ENCODE assay signal across 8 cellular contexts in genomic region chr5:144170276-144171024, GRCh38. TPM values are rescaled to one million over a fixed set of nuclear protein-coding genes. Genes with fewer than 3 reads are reported as not detected.
DNase-seq lines count a peak whose midpoint lies in the region; ATAC-seq and TF ChIP-seq lines count a peak whose summit lies in the region.

Gene KCTD16 (plus strand): TSS chr5:144170873.
Gene YIPF5 (minus strand): TSS chr5:144170659. CDS start chr5:144169955, 704 bp downstream.

- peaks cover 6% of the 10 kb centered on the region for H3F3A ChIP-seq in SK-N-SH (replicated peaks; ENCODE audit: insufficient read depth)

- peaks cover 6% of the 10 kb centered on the region in 2 donors for H3K9me3 Mint-ChIP-seq in activated naive CD4-positive, alpha-beta T cell treated with anti-CD3 and anti-CD28 coated beads, Interleukin-2, amount 50 U/mL, for 72 hours

- H3K27me3 ChIP-seq in SK-N-SH (ENCODE audit: insufficient read depth): no peaks in the 10 kb centered on the region

- peaks cover 48% of the 10 kb centered on the region for H3K79me2 ChIP-seq in SK-N-SH (ENCODE audit: insufficient read depth)

- peak within 1 kb of the TSS; percentile 71 for H2AFZ ChIP-seq in SK-N-SH (ENCODE audit: low read depth)

- peak within 1 kb of the TSS; percentile 81 for H3K4me2 ChIP-seq in SK-N-SH

- H3K27ac ChIP-seq in SK-N-SH (ENCODE audit: low read depth in 2 of 2, low read length in 1 of 2) (peak within 1 kb of the TSS; percentile 79 to 84), temporal lobe (ENCODE audit: low read depth, low read length) (no peak within 1 kb of the TSS)

- H3K36me3 ChIP-seq in SK-N-SH (replicated peaks in 1 of 2; ENCODE audit: control insufficient read depth in 1 of 2, insufficient read depth in 2 of 2, low read length in 1 of 2): peaks cover 28 to 37% of the 10 kb centered on the region in 2 experiments

- CTCF ChIA-PET in GM10248 (lab: Yijun Ruan, JAX) (interaction anchor here (0.8 to 5.0 kb wide), 12 partner anchors 9 to 1248 kb away, joined by 3 to 21 read pairs (median 5); no protein-coding TSS in a partner anchor), SK-N-SH (lab: Yijun Ruan, JAX) (interaction anchor here (1.2 kb wide), 2 partner anchors 14 to 28 kb away, joined by 3 to 4 read pairs; no protein-coding TSS in a partner anchor)

- TF ChIP-seq RAD21 in SK-N-SH (IDR thresholded peaks at IDR 0.05; ENCODE audit: low read length): no peak

- no peaks in the 10 kb centered on the region for H3K9me2 ChIP-seq in SK-N-SH

- peak; percentile 100 for ATAC-seq in HG02610 (IDR thresholded peaks at IDR 0.05; ENCODE audit: unreplicated experiment)
- peak; percentile 99 for ATAC-seq in activated naive CD4-positive, alpha-beta T cell treated with anti-CD3 and anti-CD28 coated beads, Interleukin-2, amount 50 U/mL, for 72 hours

- H4K20me1 ChIP-seq in SK-N-SH (ENCODE audit: insufficient read depth): no peaks in the 10 kb centered on the region

- no peaks in the 10 kb centered on the region for H3K9me3 ChIP-seq in SK-N-SH

- H3K27ac Mint-ChIP-seq in activated naive CD4-positive, alpha-beta T cell treated with anti-CD3 and anti-CD28 coated beads, Interleukin-2, amount 50 U/mL, for 72 hours: peak within 1 kb of the TSS; percentile 94 to 97

- DNase-seq in GM10248 (ENCODE audit: extremely low spot score): peak; percentile 96
- peak; percentile 94 for DNase-seq in NCI-H1092 (lab: John Stamatoyannopoulos, UW)
- peak; percentile 95 for DNase-seq in SK-N-SH
- DNase-seq in activated naive CD4-positive, alpha-beta T cell treated with anti-CD3 and anti-CD28 coated beads, Interleukin-2, amount 50 U/mL, for 72 hours (ENCODE audit: low spot score in 2 of 2): peak; percentile 93 to 98
- DNase-seq in glomerular visceral epithelial cell (ENCODE audit: extremely low spot score): peak; percentile 99
- peak; percentile 95 for DNase-seq in occipital lobe (lab: John Stamatoyannopoulos, UW)

- TF ChIP-seq CTCF in GM10248 (IDR thresholded peaks at IDR 0.05; ENCODE audit: control extremely low read depth, extremely low read depth, low read depth, missing control alignments) (no peak), SK-N-SH (IDR thresholded peaks at IDR 0.05) (no peak)

- peak within 1 kb of the TSS; percentile 93 for H3K9ac ChIP-seq in SK-N-SH

- H3K4me3 ChIP-seq in SK-N-SH (ENCODE audit: low read depth in 2 of 2, low read length in 1 of 2): peak within 1 kb of the TSS; percentile 94 to 97

- H3K36me3 Mint-ChIP-seq in activated naive CD4-positive, alpha-beta T cell treated with anti-CD3 and anti-CD28 coated beads, Interleukin-2, amount 50 U/mL, for 72 hours: peaks cover 16 to 38% of the 10 kb centered on the region in 2 donors

- no peak for TF ChIP-seq EP300 in SK-N-SH (IDR thresholded peaks at IDR 0.05; ENCODE audit: borderline replicate concordance in 1 of 2, low read depth in 1 of 2, low read length in 1 of 2)

- peaks cover 3 to 11% of the 10 kb centered on the region in 2 experiments; a peak in 2 of 4 replicates for H3K4me1 ChIP-seq in SK-N-SH (ENCODE audit: control insufficient read depth in 1 of 2, insufficient read depth in 2 of 2, low read depth in 1 of 2, low read length in 1 of 2)

- POLR2A ChIA-PET in GM10248 (lab: Yijun Ruan, JAX) (interaction anchor here (0.6 kb wide), 1 partner anchor 749 kb away, joined by 4 read pairs; no protein-coding TSS in a partner anchor), SK-N-SH (lab: Yijun Ruan, JAX) (interaction anchor here (0.6 kb wide), 2 partner anchors 11 to 26 kb away, joined by 3 read pairs; no protein-coding TSS in a partner anchor)

- under 1% methylated on average over 29 of the region's 39 CpGs for WGBS in SK-N-SH (ENCODE audit: low lambda C conversion rate)

TF ChIP-seq in SK-N-SH, 30 proteins besides CTCF, POLR2A, EP300 and RAD21 (continues in another document):
- no peak for TF ChIP-seq SMC3 (IDR thresholded peaks at IDR 0.05; ENCODE audit: low read depth, low read length)
- TF ChIP-seq USF1 (IDR thresholded peaks at IDR 0.05; ENCODE audit: borderline replicate concordance, low read depth): no peak
- no peak for TF ChIP-seq RCOR1 (IDR thresholded peaks at IDR 0.05; ENCODE audit: low read length)
- TF ChIP-seq TEAD4 (IDR thresholded peaks at IDR 0.05; ENCODE audit: borderline replicate concordance, insufficient read depth): no peak
- peak; percentile 67; the same call in 1 of the 2 replicates for TF ChIP-seq TAF1 (IDR thresholded peaks at IDR 0.05; ENCODE audit: borderline replicate concordance, low read depth, low read length)
- TF ChIP-seq CHD2 (IDR thresholded peaks at IDR 0.05; ENCODE audit: low read length, partially characterized antibody): no peak
- TF ChIP-seq PBX3 (IDR thresholded peaks at IDR 0.05): no peak
- no peak; the same call in none of the 2 replicates for TF ChIP-seq MXI1 (IDR thresholded peaks at IDR 0.05; ENCODE audit: low read depth, low read length)
- no peak for TF ChIP-seq MEF2A (IDR thresholded peaks at IDR 0.05; ENCODE audit: borderline replicate concordance, low read depth)
- TF ChIP-seq RFX5 (IDR thresholded peaks at IDR 0.05; ENCODE audit: low read length): peak; percentile 49; the same call in 1 of the 2 replicates
- no peak for TF ChIP-seq JUND (IDR thresholded peaks at IDR 0.05)
- TF ChIP-seq USF2 (IDR thresholded peaks at IDR 0.05; ENCODE audit: borderline replicate concordance, low read depth, low read length): no peak
- TF ChIP-seq FOSL2 (IDR thresholded peaks at IDR 0.05; ENCODE audit: borderline replicate concordance, low read depth): no peak
- peak; percentile 40; the same call in 1 of the 2 replicates for TF ChIP-seq MAX (IDR thresholded peaks at IDR 0.05; ENCODE audit: low read depth)
- no peak for TF ChIP-seq TCF12 (IDR thresholded peaks at IDR 0.05)
- TF ChIP-seq YY1 (IDR thresholded peaks at IDR 0.05; ENCODE audit: low read depth): peak; percentile 46; the same call in 1 of the 2 replicates
- no peak for TF ChIP-seq NFIC (IDR thresholded peaks at IDR 0.05; ENCODE audit: borderline replicate concordance)
- TF ChIP-seq ZBTB33 (IDR thresholded peaks at IDR 0.05; ENCODE audit: borderline replicate concordance, low read depth): no peak
- no peak for TF ChIP-seq EZH2phosphoT487 (IDR thresholded peaks at IDR 0.05; ENCODE audit: borderline replicate concordance, low read depth)

RNA-seq across cellular contexts. Expression of gene KCTD16, which starts in this region (rescaled TPM):
- polyA plus RNA-seq in SK-N-SH (2012; rRNA removed): 0.03 and 0.08 TPM in 2 replicates
- polyA plus RNA-seq in SK-N-SH (2012; cell fraction: cytosol; rRNA removed): 0.05 and 0.08 TPM in 2 replicates
- 0.06 and 0.11 TPM in 2 replicates for polyA plus RNA-seq in SK-N-SH (2012; cell fraction: nucleus; rRNA removed)
- total RNA-seq in activated naive CD4-positive, alpha-beta T cell treated with anti-CD3 and anti-CD28 coated beads, Interleukin-2, amount 50 U/mL, for 72 hours: 1 to 10 TPM in 1 of 2 donors, under 1 TPM in 1; 0.23 to 1.4 TPM
- total RNA-seq in occipital lobe (23.6 TPM), temporal lobe (17.5 TPM)

RNA-seq across cellular contexts. Expression of gene YIPF5, which starts in this region (rescaled TPM):
- polyA plus RNA-seq in SK-N-SH (2012; rRNA removed): 36.2 and 61.1 TPM in 2 replicates
- 40.3 and 50.0 TPM in 2 replicates for polyA plus RNA-seq in SK-N-SH (2012; cell fraction: cytosol; rRNA removed)
- polyA plus RNA-seq in SK-N-SH (2012; cell fraction: nucleus; rRNA removed): 14.7 and 32.1 TPM in 2 replicates
- total RNA-seq in activated naive CD4-positive, alpha-beta T cell treated with anti-CD3 and anti-CD28 coated beads, Interleukin-2, amount 50 U/mL, for 72 hours: 10 to 100 TPM; 36.6 to 47.8 TPM
- total RNA-seq in occipital lobe (81.7 TPM), temporal lobe (55.3 TPM)
